Comparison of ENCODE assay signal across 8 cellular contexts in genomic region chr5:43041669-43042175, GRCh38. TPM values are rescaled to one million over a fixed set of nuclear protein-coding genes. Genes with fewer than 3 reads are reported as not detected.
DNase-seq lines count a peak whose midpoint lies in the region; ATAC-seq and TF ChIP-seq lines count a peak whose summit lies in the region.

No MANE protein-coding gene starts in this region.

- POLR2A ChIA-PET in activated CD4-positive, alpha-beta memory T cell treated with anti-CD3 and anti-CD28 coated beads for 36 hours (lab: Charles Lee) = interaction anchor here (0.6 to 3.2 kb wide), 15 partner anchors 9 to 1138 kb away, joined by 3 to 53 read pairs (median 10); partner anchors contain the start of genes RIMOC1, TMEM267 and ZNF131

- peak overlapping the region; percentile 94 for H3K4me3 Mint-ChIP-seq in activated CD4-positive, alpha-beta memory T cell treated with anti-CD3 and anti-CD28 coated beads for 36 hours
- peak overlapping the region; percentile 81 for H3K4me3 Mint-ChIP-seq in nephron progenitor cell

- no peak for DNase-seq in AG09309 (ENCODE audit: low read depth)
- DNase-seq in NCI-H345 treated with DMSO at 0.1 percent for 48 hours (lab: John Stamatoyannopoulos, UW; ENCODE audit: unreplicated experiment) = peak; percentile 78
- no peak for DNase-seq in activated CD4-positive, alpha-beta memory T cell treated with anti-CD3 and anti-CD28 coated beads for 36 hours
- DNase-seq in fibroblast of villous mesenchyme (ENCODE audit: low read depth) = peak; percentile 94
- DNase-seq in nephron progenitor cell = peak; percentile 70
- no peak for DNase-seq in epidermal melanocyte (ENCODE audit: insufficient read length, low spot score)

- H3K27ac Mint-ChIP-seq in activated CD4-positive, alpha-beta memory T cell treated with anti-CD3 and anti-CD28 coated beads for 36 hours = peak overlapping the region; percentile 96
- peak overlapping the region; percentile 51 for H3K27ac Mint-ChIP-seq in nephron progenitor cell

- ATAC-seq in GM18870 (IDR thresholded peaks at IDR 0.05; ENCODE audit: unreplicated experiment) (peak; percentile 2), HG03103 (IDR thresholded peaks at IDR 0.05; ENCODE audit: low read depth, unreplicated experiment) (peak; percentile 9)

- H3K4me3 ChIP-seq in AG09309 (ENCODE audit: control insufficient read depth, low read depth, low read length) (peak overlapping the region; percentile 73), fibroblast of villous mesenchyme (ENCODE audit: low read depth, low read length) (peak overlapping the region; percentile 76)

- intact Hi-C loops in activated CD4-positive, alpha-beta memory T cell treated with anti-CD3 and anti-CD28 coated beads for 36 hours (cut with micrococcal nuclease) = no loop called here

- peaks cover 1% of the 10 kb centered on the region for H3K36me3 Mint-ChIP-seq in activated CD4-positive, alpha-beta memory T cell treated with anti-CD3 and anti-CD28 coated beads for 36 hours
- no peaks in the 10 kb centered on the region for H3K36me3 Mint-ChIP-seq in nephron progenitor cell (ENCODE audit: low read depth)

- TF ChIP-seq CTCF in AG09309 (IDR thresholded peaks at IDR 0.05; ENCODE audit: control insufficient read depth, insufficient read depth, low read depth, low read length, missing control alignments) (no peak), fibroblast of villous mesenchyme (IDR thresholded peaks at IDR 0.05; ENCODE audit: insufficient read depth, low read depth, low read length) (no peak), nephron progenitor cell (IDR thresholded peaks at IDR 0.05) (no peak)

- CTCF ChIA-PET in activated CD4-positive, alpha-beta memory T cell treated with anti-CD3 and anti-CD28 coated beads for 36 hours (lab: Charles Lee) = interaction anchor here (0.9 to 4.2 kb wide), 21 partner anchors 12 to 442 kb away, joined by 3 to 64 read pairs (median 7); partner anchors contain the start of genes TMEM267 and ZNF131

- no peaks in the 10 kb centered on the region for H3K9me3 Mint-ChIP-seq in activated CD4-positive, alpha-beta memory T cell treated with anti-CD3 and anti-CD28 coated beads for 36 hours
- no peaks in the 10 kb centered on the region for H3K9me3 Mint-ChIP-seq in nephron progenitor cell

- H3K4me1 Mint-ChIP-seq in activated CD4-positive, alpha-beta memory T cell treated with anti-CD3 and anti-CD28 coated beads for 36 hours (ENCODE audit: low read depth) = peaks cover 37% of the 10 kb centered on the region
- peaks cover 52% of the 10 kb centered on the region for H3K4me1 Mint-ChIP-seq in nephron progenitor cell

- H3K27me3 Mint-ChIP-seq in activated CD4-positive, alpha-beta memory T cell treated with anti-CD3 and anti-CD28 coated beads for 36 hours = no peaks in the 10 kb centered on the region
- peaks cover 91% of the 10 kb centered on the region for H3K27me3 Mint-ChIP-seq in nephron progenitor cell (ENCODE audit: low read depth, poor library complexity)

RNA-seq across cellular contexts. Expression of gene ANXA2R, which starts 1.6 kb away (rescaled TPM):
- total RNA-seq in activated CD4-positive, alpha-beta memory T cell treated with anti-CD3 and anti-CD28 coated beads for 36 hours = 1 to 10 TPM; 2.8 to 3.8 TPM
- 2.9 and 3.9 TPM in 2 replicates for total RNA-seq in fibroblast of villous mesenchyme

Comparison
In these comparisons a context has a peak if more than half of its experiments do, and no peak if none do; other contexts are left out.
1. DNase-seq: peak in NCI-H345 treated with DMSO at 0.1 percent for 48 hours (single experiment), fibroblast of villous mesenchyme (single experiment) and nephron progenitor cell (single experiment); none in AG09309 (single experiment), activated CD4-positive, alpha-beta memory T cell treated with anti-CD3 and anti-CD28 coated beads for 36 hours (single experiment) and epidermal melanocyte (single experiment).